Comparison of ENCODE assay signal across 20 cellular contexts in the genomic region with DNA sequence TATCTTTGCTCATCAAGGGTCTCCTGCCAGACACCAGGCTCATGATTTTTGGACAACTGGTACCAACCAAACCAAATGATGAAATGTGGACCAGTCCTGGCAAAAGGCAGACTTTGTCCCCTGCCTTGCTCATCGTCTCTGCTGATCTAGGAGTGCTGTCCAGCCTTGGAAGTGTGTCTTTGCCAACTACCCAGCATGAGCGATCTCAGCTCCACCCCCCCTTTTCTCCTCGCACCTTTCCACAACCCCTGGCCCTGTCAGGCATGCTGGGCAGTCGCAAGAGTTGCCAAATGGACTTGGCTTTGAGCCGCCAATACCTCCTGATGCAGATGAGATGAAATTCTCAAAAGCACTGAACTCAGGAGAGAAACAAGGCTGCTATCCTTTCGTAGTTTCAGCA.
DNase-seq lines count a peak whose midpoint lies in the region; TF ChIP-seq lines count a peak whose summit lies in the region.
"Had no signal": no experiment of that assay in that cellular context is flagged by ENCODE, and none has a peak within 500 bp of the region (broad histone marks: within the 10 kb centered on the region; RNA-seq: fewer than 3 reads in every experiment).

No MANE protein-coding gene starts in this region.

- H3K4me1 ChIP-seq in neuronal stem cell (ENCODE audit: control insufficient read depth in 2 of 2, insufficient read depth in 1 of 2, low read depth in 1 of 2, low read length in 2 of 2) = peaks cover 0 to 24% of the 10 kb centered on the region in 2 donors
- no peaks in the 10 kb centered on the region for H3K4me1 ChIP-seq in Peyer's patch
- H3K4me1 ChIP-seq: BE2C had no signal

- no peak overlapping the region for H2BK12ac ChIP-seq in neuronal stem cell (ENCODE audit: low read length)

- H3K4me3 ChIP-seq in neuronal stem cell (ENCODE audit: low read length in 2 of 2) (no peak overlapping the region), Peyer's patch (no peak overlapping the region)
- H3K4me3 ChIP-seq: BLaER1, GM12878 had no signal

- H3K9me3 ChIP-seq in neuronal stem cell (replicated peaks in 1 of 2; ENCODE audit: control insufficient read depth in 2 of 2, insufficient read depth in 1 of 2, low read depth in 1 of 2, low read length in 2 of 2) (no peaks in the 10 kb centered on the region), Peyer's patch (no peaks in the 10 kb centered on the region)
- H3K9me3 ChIP-seq: BE2C, BLaER1 had no signal

- peak overlapping the region; percentile 33 for H2BK15ac ChIP-seq in neuronal stem cell (ENCODE audit: low read length)

- no peak overlapping the region for H2BK120ac ChIP-seq in neuronal stem cell (ENCODE audit: low read depth, low read length)

- no peak overlapping the region for H3K4me2 ChIP-seq in neuronal stem cell (ENCODE audit: insufficient read depth, low read length, poor library complexity, severe bottlenecking)
- H3K4me2 ChIP-seq: BLaER1 had no signal

- H3K18ac ChIP-seq in neuronal stem cell (ENCODE audit: low read length) = peak overlapping the region; percentile 22

- no peak overlapping the region for H2AFZ ChIP-seq in neuronal stem cell (ENCODE audit: low read length)

- no peak overlapping the region for H3K23ac ChIP-seq in neuronal stem cell (ENCODE audit: low read depth, low read length, poor library complexity)

- H3K27me3 ChIP-seq in neuronal stem cell (ENCODE audit: control insufficient read depth in 3 of 3, insufficient read depth in 3 of 3, low read depth in 1 of 3, low read length in 3 of 3) (peaks cover 0 to 2% (median 0%) of the 10 kb centered on the region in 3 experiments), Peyer's patch (no peaks in the 10 kb centered on the region)
- H3K27me3 ChIP-seq: BE2C, BLaER1 had no signal

- no peak for TF ChIP-seq POLR2A in Peyer's patch (IDR thresholded peaks at IDR 0.05)

- DNase-seq in cerebellar cortex (ENCODE audit: low spot score) = peak; percentile 83
- DNase-seq in cerebellum (ENCODE audit: low spot score) = peak; percentile 71
- DNase-seq in neuronal stem cell (ENCODE audit: low spot score) = no peak
- no peak for DNase-seq in Peyer's patch
- DNase-seq in DMS53 (lab: John Stamatoyannopoulos, UW) = no peak
- no peak for DNase-seq in SIG-M5 (lab: John Stamatoyannopoulos, UW)
- no peak for DNase-seq in activated naive CD4-positive, alpha-beta T cell treated with Interleukin-2 at 50 U/mL for 16 hours
- DNase-seq: 8988T; ACHN; BE2C; CD4-positive, alpha-beta memory T cell; CD4-positive, CD25-positive, alpha-beta regulatory T cell; CD8-positive, alpha-beta memory T cell; COR-L47; DMS 273 treated with DMSO at 0.1 percent for 48 hours; DMS153; DMS79 treated with DMSO at 0.1 percent for 48 hours; GDM1 had no signal

- peak overlapping the region; percentile 40 for H2AK5ac ChIP-seq in neuronal stem cell (ENCODE audit: low read depth, low read length)

- H3K27ac ChIP-seq in neuronal stem cell (replicated peaks; ENCODE audit: low read length) (no peak overlapping the region), Peyer's patch (no peak overlapping the region)
- H3K27ac ChIP-seq: BLaER1 had no signal

- no peak overlapping the region for H4K91ac ChIP-seq in neuronal stem cell (ENCODE audit: low read depth, low read length, poor library complexity)

- no peak overlapping the region for H3K4ac ChIP-seq in neuronal stem cell (ENCODE audit: low read length)

- no peak overlapping the region for H3K14ac ChIP-seq in neuronal stem cell (ENCODE audit: low read length)

- no CpG with 5 or more reads among the region's 6 CpGs for WGBS in neuronal stem cell (ENCODE audit: extremely low coverage in 2 of 2, insufficient read length in 2 of 2, insufficient replicate concordance in 1 of 2), 2 donors

- H4K8ac ChIP-seq in neuronal stem cell (ENCODE audit: low read depth, low read length) = no peak overlapping the region

- H3K9ac ChIP-seq in neuronal stem cell (ENCODE audit: low read depth, low read length, poor library complexity) = peak overlapping the region; percentile 2
- H3K9ac ChIP-seq: BLaER1 had no signal

- no peak for TF ChIP-seq CTCF in Peyer's patch (IDR thresholded peaks at IDR 0.05)

- no peaks in the 10 kb centered on the region for H3K79me1 ChIP-seq in neuronal stem cell (ENCODE audit: low read depth, low read length)

- H3K36me3 ChIP-seq in neuronal stem cell (replicated peaks in 1 of 2; ENCODE audit: control insufficient read depth in 2 of 2, insufficient read depth in 2 of 2, low read length in 2 of 2) (no peaks in the 10 kb centered on the region), Peyer's patch (no peaks in the 10 kb centered on the region)
- H3K36me3 ChIP-seq: BE2C, BLaER1 had no signal

- H2BK5ac ChIP-seq in neuronal stem cell (ENCODE audit: low read length) = no peak overlapping the region

Comparison
In these comparisons a context has a peak if more than half of its experiments do, and no peak if none do; other contexts are left out.
1. DNase-seq: peak in cerebellar cortex (single experiment) and cerebellum (single experiment); none in neuronal stem cell (single experiment), Peyer's patch (0 of 3), DMS53 (single experiment), SIG-M5 (single experiment) and activated naive CD4-positive, alpha-beta T cell treated with Interleukin-2 at 50 U/mL for 16 hours (single experiment).